15 cellular contexts compared by ENCODE assay signal in the genomic region with DNA sequence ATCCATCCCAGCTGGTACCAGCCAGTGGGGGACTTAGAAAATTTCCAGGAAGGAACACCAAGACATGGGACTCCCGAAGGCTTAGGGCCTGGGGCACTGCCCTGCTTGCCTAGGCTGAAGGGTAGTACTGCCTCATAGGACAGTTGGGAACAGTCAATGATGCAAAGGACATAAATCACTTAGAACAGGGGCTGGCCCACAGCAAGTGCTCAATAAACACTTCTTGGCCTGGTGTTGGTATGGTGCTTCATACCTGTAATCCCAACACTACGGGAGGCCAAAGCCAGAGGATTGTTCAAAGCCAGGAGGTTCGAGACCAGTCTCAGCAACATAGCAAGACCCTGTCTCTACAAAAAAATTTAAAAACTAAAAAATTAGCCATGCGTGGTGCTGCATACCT. TPM values are rescaled to one million over a fixed set of nuclear protein-coding genes. Genes with fewer than 3 reads are reported as not detected.
"Had no signal": no experiment of that assay in that cellular context is flagged by ENCODE, and none has a peak within 500 bp of the region (broad histone marks: within the 10 kb centered on the region; RNA-seq: fewer than 3 reads in every experiment).

No MANE protein-coding gene starts in this region.

- H3K9me3 ChIP-seq: esophagus muscularis mucosa, left ventricle myocardium inferior, mucosa of descending colon, ovary, sigmoid colon, spleen, stomach, thoracic aorta had no signal

- H3K9me3 Mint-ChIP-seq: activated CD4-positive, alpha-beta memory T cell treated with anti-CD3 and anti-CD28 coated beads, Interleukin-2, amount 10 ng/mL, durations not matched to agents 7 days and 5 days; naive thymus-derived CD8-positive, alpha-beta T cell had no signal

- DNase-seq: activated CD4-positive, alpha-beta memory T cell treated with anti-CD3 and anti-CD28 coated beads, Interleukin-2, amount 10 ng/mL, durations not matched to agents 7 days and 5 days; activated CD4-positive, CD25-positive, alpha-beta regulatory T cell treated with anti-CD3 and anti-CD28 coated beads, Interleukin-2, amount 50 U/mL, for 72 hours; activated naive CD4-positive, alpha-beta T cell; caudate nucleus; hippocampal formation; left ventricle myocardium inferior; mucosa of descending colon; naive thymus-derived CD8-positive, alpha-beta T cell; ovary; sigmoid colon; spleen; stomach; T1000 had no signal

- ATAC-seq: mucosa of descending colon; naive thymus-derived CD8-positive, alpha-beta T cell had no signal

- H3K27me3 ChIP-seq: esophagus muscularis mucosa, ovary, sigmoid colon, spleen, stomach had no signal

- H3K4me3 Mint-ChIP-seq: activated CD4-positive, alpha-beta memory T cell treated with anti-CD3 and anti-CD28 coated beads, Interleukin-2, amount 10 ng/mL, durations not matched to agents 7 days and 5 days; naive thymus-derived CD8-positive, alpha-beta T cell had no signal

- H3K36me3 ChIP-seq: ovary had no signal

- H3K4me3 ChIP-seq: esophagus muscularis mucosa, left ventricle myocardium inferior, mucosa of descending colon, ovary, sigmoid colon, spleen, thoracic aorta had no signal

- H3K27me3 Mint-ChIP-seq: activated CD4-positive, alpha-beta memory T cell treated with anti-CD3 and anti-CD28 coated beads, Interleukin-2, amount 10 ng/mL, durations not matched to agents 7 days and 5 days; naive thymus-derived CD8-positive, alpha-beta T cell had no signal

RNA-seq across cellular contexts. Expression of a gene that starts 19.9 kb away (rescaled TPM):
- total RNA-seq: esophagus muscularis mucosa, sigmoid colon had no signal
